ENCODE assay signal across 17 cellular contexts in genomic region chr7:41910916-41911315, GRCh38.
"Had no signal": no experiment of that assay in that cellular context is flagged by ENCODE, and none has a peak within 500 bp of the region (broad histone marks: within the 10 kb centered on the region; RNA-seq: fewer than 3 reads in every experiment).

No MANE protein-coding gene starts in this region.

- H3K36me3 ChIP-seq: adrenal gland, colonic mucosa, esophagus squamous epithelium, gastrocnemius medialis, heart right ventricle, neural progenitor cell, pancreas, sigmoid colon, spleen had no signal

- H3K9me3 ChIP-seq: adrenal gland, colonic mucosa, esophagus squamous epithelium, gastrocnemius medialis, pancreas, sigmoid colon, spleen had no signal

- DNase-seq: activated CD4-positive, alpha-beta T cell treated with anti-CD3 and anti-CD28 coated beads for 1 hour; activated CD4-positive, alpha-beta T cell treated with anti-CD3 and anti-CD28 coated beads, Interleukin-2, amount 50 U/mL, for 48 hours; activated naive CD4-positive, alpha-beta T cell treated with anti-CD3 and anti-CD28 coated beads for 36 hours; adrenal gland; central memory CD4-positive, alpha-beta T cell; colonic mucosa; esophagus squamous epithelium; gastrocnemius medialis; heart right ventricle; naive B cell; pancreas; sigmoid colon; spleen; T-cell; T-helper 9 cell had no signal

- H3K27me3 ChIP-seq: adrenal gland, colonic mucosa, esophagus squamous epithelium, gastrocnemius medialis, heart right ventricle, neural progenitor cell, pancreas, sigmoid colon, spleen had no signal

- H2AFZ ChIP-seq: neural progenitor cell had no signal

- H3K4me2 ChIP-seq: neural progenitor cell had no signal

- H3K9ac ChIP-seq: neural progenitor cell had no signal

- H3K27ac ChIP-seq: adrenal gland, colonic mucosa, esophagus squamous epithelium, gastrocnemius medialis, heart right ventricle, neural progenitor cell, pancreas, sigmoid colon, spleen had no signal

- H3K4me1 ChIP-seq: adrenal gland, colonic mucosa, gastrocnemius medialis, neural progenitor cell, pancreas, spleen had no signal

- H3K4me3 ChIP-seq: adrenal gland, colonic mucosa, esophagus squamous epithelium, gastrocnemius medialis, heart right ventricle, lung, neural progenitor cell, pancreas, sigmoid colon, spleen had no signal
